In the genomic region with DNA sequence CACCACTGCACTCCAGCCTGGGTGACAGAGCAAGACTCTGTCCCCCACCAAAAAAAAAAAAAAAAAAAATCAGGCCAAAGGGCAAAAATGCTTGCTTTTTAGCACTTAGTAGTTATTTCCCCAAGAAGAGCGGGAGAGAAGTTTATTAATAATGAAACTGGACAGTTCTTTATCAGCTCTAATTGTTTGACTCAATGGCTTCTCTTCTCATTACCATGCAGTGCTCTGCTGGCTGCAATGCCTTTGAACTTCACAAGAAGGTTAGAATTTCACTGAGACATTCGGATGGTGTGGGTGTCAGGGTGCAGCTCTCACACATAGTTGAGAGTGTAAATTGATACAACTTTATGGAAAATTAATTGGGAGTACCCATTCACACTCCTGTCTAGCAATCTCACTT, we compare ENCODE assay signal across 16 cellular contexts.
DNase-seq lines count a peak whose midpoint lies in the region; ATAC-seq, FAIRE-seq and TF ChIP-seq lines count a peak whose summit lies in the region.
"Had no signal": no experiment of that assay in that cellular context is flagged by ENCODE, and none has a peak within 500 bp of the region (broad histone marks: within the 10 kb centered on the region; RNA-seq: fewer than 3 reads in every experiment).

No MANE protein-coding gene starts in this region.

- no peak for FAIRE-seq in HepG2 (lab: Jason Lieb, UNC)
- FAIRE-seq: TTC549 had no signal

- H3K27me3 ChIP-seq in HepG2 (ENCODE audit: control insufficient read depth in 1 of 2, insufficient read depth in 2 of 2, low read length in 2 of 2): no peaks in the 10 kb centered on the region; a peak in 1 of 5 replicates
- H3K27me3 ChIP-seq: neutrophil, tibial artery had no signal

- H3K36me3 ChIP-seq in HepG2 (replicated peaks in 1 of 2; ENCODE audit: control insufficient read depth in 1 of 2, insufficient read depth in 2 of 2, low read length in 2 of 2): no peaks in the 10 kb centered on the region
- H3K36me3 ChIP-seq: neutrophil, tibial artery had no signal

- H3K27ac ChIP-seq in HepG2 (ENCODE audit: extremely low read length, insufficient read depth, low read length): no peak overlapping the region
- H3K27ac ChIP-seq: neutrophil, tibial artery had no signal

- 88% methylated on average over 2 of the region's 2 CpGs for WGBS in HepG2 (ENCODE audit: low lambda C conversion rate)

- no peak overlapping the region for H3K4me2 ChIP-seq in HepG2 (ENCODE audit: low read depth, low read length)

- no peak overlapping the region for H3K9ac ChIP-seq in HepG2 (ENCODE audit: insufficient read depth, low read depth, low read length)

- H4K20me1 ChIP-seq in HepG2 (ENCODE audit: insufficient read depth, low read length): no peaks in the 10 kb centered on the region

- TF ChIP-seq CTCF in GM13977 (IDR thresholded peaks at IDR 0.05; ENCODE audit: extremely low read depth, insufficient read depth, missing control alignments) (no peak), HepG2 (CRISPR knock-in tag; IDR thresholded peaks at IDR 0.05) (no peak)

- TF ChIP-seq POLR2A in HepG2 (IDR thresholded peaks at IDR 0.05; ENCODE audit: insufficient read depth in 1 of 2, low read depth in 2 of 2, low read length in 2 of 2): no peak

- POLR2A ChIA-PET in HepG2 (lab: Yijun Ruan, JAX): no interaction called here

- no peak overlapping the region for H2AFZ ChIP-seq in HepG2 (ENCODE audit: low read length)

- H3K4me3 ChIP-seq in HepG2 (replicated peaks in 1 of 3; ENCODE audit: insufficient read depth in 1 of 3, low read depth in 2 of 3, low read length in 3 of 3): no peak overlapping the region
- H3K4me3 ChIP-seq: tibial artery had no signal

- intact Hi-C loops in HepG2 (cut with micrococcal nuclease; ENCODE audit: unreplicated experiment): no loop called here

- no peaks in the 10 kb centered on the region for H3K9me3 ChIP-seq in HepG2 (ENCODE audit: low read length)
- H3K9me3 ChIP-seq: neutrophil, tibial artery had no signal

- ATAC-seq in GM18858 (IDR thresholded peaks at IDR 0.05; ENCODE audit: unreplicated experiment) (peak; percentile 78), HG02610 (IDR thresholded peaks at IDR 0.05; ENCODE audit: unreplicated experiment) (peak; percentile 94), HG03439 (IDR thresholded peaks at IDR 0.05; ENCODE audit: unreplicated experiment) (peak; percentile 68), HepG2 (no peak)

- CTCF ChIA-PET in HepG2 (lab: Yijun Ruan, JAX; ENCODE audit: low intra/inter-chr PET ratio, low total read pairs): no interaction called here

- H3K4me1 ChIP-seq in HepG2 (ENCODE audit: insufficient read depth, low read length): no peaks in the 10 kb centered on the region
- H3K4me1 ChIP-seq: tibial artery had no signal

- BruUV-seq in HepG2 (replicated peaks; lab: Mats Ljungman, UMichigan): no TSS peak

- no peaks in the 10 kb centered on the region for H3K79me2 ChIP-seq in HepG2 (ENCODE audit: insufficient read depth, low read length)

- TF ChIP-seq RAD21 in HepG2 (CRISPR knock-in tag; IDR thresholded peaks at IDR 0.05): no peak

- no peak for TF ChIP-seq EP300 in HepG2 (IDR thresholded peaks at IDR 0.05; ENCODE audit: low read depth in 2 of 2, low read length in 2 of 2)
- TF ChIP-seq EP300 in HepG2 (CRISPR knock-in tag; IDR thresholded peaks at IDR 0.05; ENCODE audit: borderline replicate concordance): no peak

- DNase-seq in GM13977 (ENCODE audit: low spot score): peak; percentile 47
- DNase-seq in HepG2 (ENCODE audit: low spot score): no peak
- no peak for DNase-seq in NCI-H524 (lab: John Stamatoyannopoulos, UW)
- no peak for DNase-seq in NCI-H748 (lab: John Stamatoyannopoulos, UW; ENCODE audit: unreplicated experiment)
- DNase-seq: aorta; CD4-positive, alpha-beta memory T cell; dermis blood vessel endothelial cell; mammary epithelial cell; NCI-H1417; SHP77; tibial artery had no signal

- in situ Hi-C loops in GM13977 (cut with MboI; ENCODE audit: low pct_unique_long_range_greater_than_20kb, low sequenced_read_pairs, unreplicated experiment) (no loop called here), HepG2 (cut with HindIII; ENCODE audit: extremely low pct_ligation_motif_present, low pct_unique_long_range_greater_than_20kb) (no loop called here)

TF ChIP-seq in HepG2, 621 proteins besides CTCF, POLR2A, EP300 and RAD21:
- TF ChIP-seq YEATS2 (CRISPR knock-in tag; IDR thresholded peaks at IDR 0.05; ENCODE audit: borderline replicate concordance) (no peak), ESRRA (CRISPR knock-in tag; IDR thresholded peaks at IDR 0.05; ENCODE audit: low read depth) (no peak)
